20 cellular contexts compared by ENCODE assay signal in genomic region chr11:60977224-60977623, GRCh38. TPM values are rescaled to one million over a fixed set of nuclear protein-coding genes. Genes with fewer than 3 reads are reported as not detected.
DNase-seq lines count a peak whose midpoint lies in the region; ATAC-seq and TF ChIP-seq lines count a peak whose summit lies in the region.
"Had no signal": no experiment of that assay in that cellular context is flagged by ENCODE, and none has a peak within 500 bp of the region (broad histone marks: within the 10 kb centered on the region; RNA-seq: fewer than 3 reads in every experiment).

No MANE protein-coding gene starts in this region.

- DNase-seq in activated naive CD4-positive, alpha-beta T cell (lab: John Stamatoyannopoulos, UW): no peak
- no peak for DNase-seq in T-helper 17 cell
- peak; percentile 20 for DNase-seq in chondrocyte (ENCODE audit: low spot score)
- no peak for DNase-seq in stimulated activated naive CD8-positive, alpha-beta T cell treated with anti-CD3 and anti-CD28 coated beads, Interleukin-15, amount 100 ng/mL, for 72 hours
- DNase-seq in stimulated activated CD4-positive, alpha-beta T cell treated with anti-CD3 and anti-CD28 coated beads, Interleukin-12 subunit alpha, Interleukin-12 subunit beta, amount 100 ng/mL, for 4 hours: no peak
- no peak for DNase-seq in HFFc6
- DNase-seq: activated CD4-positive, alpha-beta T cell treated with anti-CD3 and anti-CD28 coated beads, Interleukin-2, amount 50 U/mL, for 4 hours; activated gamma-delta T cell; EL; H7; head of caudate nucleus; left ventricle myocardium inferior; midbrain; NCI-H1105; NCI-H524; RPMI8226; stimulated activated CD8-positive, alpha-beta memory T cell treated with anti-CD3 and anti-CD28 coated beads, Interleukin-4, amount 100 ng/mL, for 48 hours; testis had no signal

- peaks cover 63% of the 10 kb centered on the region for H3K4me1 Mint-ChIP-seq in activated naive CD4-positive, alpha-beta T cell treated with anti-CD3 and anti-CD28 coated beads, Interleukin-2, amount 50 U/mL, for 24 hours
- peaks cover 46% of the 10 kb centered on the region for H3K4me1 Mint-ChIP-seq in T-helper 17 cell
- no peaks in the 10 kb centered on the region for H3K4me1 Mint-ChIP-seq in chondrocyte (ENCODE audit: low read depth)
- H3K4me1 Mint-ChIP-seq in stimulated activated naive CD8-positive, alpha-beta T cell treated with anti-CD3 and anti-CD28 coated beads, Interleukin-15, amount 100 ng/mL, for 72 hours: peaks cover 83% of the 10 kb centered on the region
- H3K4me1 Mint-ChIP-seq in HFFc6 (ENCODE audit: low read depth): no peaks in the 10 kb centered on the region

- peaks cover 56% of the 10 kb centered on the region for H3K36me3 Mint-ChIP-seq in activated naive CD4-positive, alpha-beta T cell treated with anti-CD3 and anti-CD28 coated beads, Interleukin-2, amount 50 U/mL, for 24 hours
- H3K36me3 Mint-ChIP-seq in T-helper 17 cell (ENCODE audit: low read depth) (peaks cover 12% of the 10 kb centered on the region), chondrocyte (ENCODE audit: low read depth) (no peaks in the 10 kb centered on the region), HFFc6 (ENCODE audit: low read depth) (no peaks in the 10 kb centered on the region)

- TF ChIP-seq CTCF in chondrocyte (IDR thresholded peaks at IDR 0.05) (no peak), HFFc6 (IDR thresholded peaks at IDR 0.05) (no peak)

- no peaks in the 10 kb centered on the region for H3K9me3 Mint-ChIP-seq in activated naive CD4-positive, alpha-beta T cell treated with anti-CD3 and anti-CD28 coated beads, Interleukin-2, amount 50 U/mL, for 24 hours
- H3K9me3 Mint-ChIP-seq in chondrocyte (ENCODE audit: low read depth) (no peaks in the 10 kb centered on the region), HFFc6 (no peaks in the 10 kb centered on the region)
- no peaks in the 10 kb centered on the region for H3K9me3 Mint-ChIP-seq in stimulated activated naive CD8-positive, alpha-beta T cell treated with anti-CD3 and anti-CD28 coated beads, Interleukin-15, amount 100 ng/mL, for 72 hours

- ATAC-seq in T-helper 17 cell: no peak
- ATAC-seq in stimulated activated naive CD8-positive, alpha-beta T cell treated with anti-CD3 and anti-CD28 coated beads, Interleukin-15, amount 100 ng/mL, for 72 hours: no peak

- no peaks in the 10 kb centered on the region for H3K27me3 Mint-ChIP-seq in activated naive CD4-positive, alpha-beta T cell treated with anti-CD3 and anti-CD28 coated beads, Interleukin-2, amount 50 U/mL, for 24 hours
- no peaks in the 10 kb centered on the region for H3K27me3 Mint-ChIP-seq in T-helper 17 cell
- no peaks in the 10 kb centered on the region for H3K27me3 Mint-ChIP-seq in chondrocyte (ENCODE audit: low read depth)
- no peaks in the 10 kb centered on the region for H3K27me3 Mint-ChIP-seq in stimulated activated naive CD8-positive, alpha-beta T cell treated with anti-CD3 and anti-CD28 coated beads, Interleukin-15, amount 100 ng/mL, for 72 hours
- H3K27me3 Mint-ChIP-seq in HFFc6 (ENCODE audit: insufficient read depth): peaks cover 30% of the 10 kb centered on the region

- H3K27ac Mint-ChIP-seq in activated naive CD4-positive, alpha-beta T cell treated with anti-CD3 and anti-CD28 coated beads, Interleukin-2, amount 50 U/mL, for 24 hours: peak overlapping the region; percentile 97
- H3K27ac Mint-ChIP-seq in T-helper 17 cell: peak overlapping the region; percentile 100
- H3K27ac Mint-ChIP-seq in chondrocyte (ENCODE audit: unreplicated experiment): no peak overlapping the region
- H3K27ac Mint-ChIP-seq in stimulated activated naive CD8-positive, alpha-beta T cell treated with anti-CD3 and anti-CD28 coated beads, Interleukin-15, amount 100 ng/mL, for 72 hours: peak overlapping the region; percentile 91 to 99
- H3K27ac Mint-ChIP-seq in HFFc6: no peak overlapping the region

- H3K9me3 ChIP-seq in T-helper 17 cell (ENCODE audit: control insufficient read depth, low read length, poor library complexity, severe bottlenecking): no peaks in the 10 kb centered on the region
- H3K9me3 ChIP-seq: left ventricle myocardium inferior, testis had no signal

- peak overlapping the region; percentile 99 for H3K4me3 Mint-ChIP-seq in activated naive CD4-positive, alpha-beta T cell treated with anti-CD3 and anti-CD28 coated beads, Interleukin-2, amount 50 U/mL, for 24 hours
- H3K4me3 Mint-ChIP-seq in T-helper 17 cell (peak overlapping the region; percentile 80), chondrocyte (ENCODE audit: unreplicated experiment) (no peak overlapping the region), HFFc6 (no peak overlapping the region)
- peak overlapping the region; percentile 84 to 86 for H3K4me3 Mint-ChIP-seq in stimulated activated naive CD8-positive, alpha-beta T cell treated with anti-CD3 and anti-CD28 coated beads, Interleukin-15, amount 100 ng/mL, for 72 hours

RNA-seq across cellular contexts. Expression of gene CD6, which starts 5.7 kb away (rescaled TPM):
- total RNA-seq in T-helper 17 cell (100 to 1,000 TPM; 533 to 568 TPM), chondrocyte (0.33 TPM in 1 of 3 replicates, not detected in the others)
- total RNA-seq in HFFc6 (2021; fragmentation: NEBNext Ultra II Directional; extraction: Animal tissue kit (Norgen Biotek cat#: 25700)): not detected
- total RNA-seq: H7, HT1080 had no signal

RNA-seq across cellular contexts. Expression of gene SLC15A3, which starts 25.2 kb away (rescaled TPM):
- total RNA-seq in T-helper 17 cell: 10 to 100 TPM in 1 of 2 donors, 1 to 10 TPM in 1; 3.5 to 11.2 TPM
- total RNA-seq in chondrocyte: 0.54 to 1.6 TPM (median 0.62 TPM) in 3 replicates
- total RNA-seq in HFFc6 (2021; fragmentation: NEBNext Ultra II Directional; extraction: Animal tissue kit (Norgen Biotek cat#: 25700)): 1 to 10 TPM; 2.7 to 6.6 (median 3.4) TPM

RNA-seq across cellular contexts. Expression of gene TMEM132A, which starts 53.0 kb away (rescaled TPM):
- total RNA-seq in T-helper 17 cell (not detected), chondrocyte (41.3 to 72.0 TPM (median 69.8 TPM) in 3 replicates)
- total RNA-seq in HFFc6 (2021; fragmentation: NEBNext Ultra II Directional; extraction: Animal tissue kit (Norgen Biotek cat#: 25700)): 10 to 100 TPM; 23.8 to 32.2 (median 26.9) TPM

Comparison
In these comparisons a context has a peak if more than half of its experiments do, and no peak if none do; other contexts are left out.
1. H3K27ac Mint-ChIP-seq: peak in activated naive CD4-positive, alpha-beta T cell treated with anti-CD3 and anti-CD28 coated beads, Interleukin-2, amount 50 U/mL, for 24 hours (single experiment), T-helper 17 cell (single experiment) and stimulated activated naive CD8-positive, alpha-beta T cell treated with anti-CD3 and anti-CD28 coated beads, Interleukin-15, amount 100 ng/mL, for 72 hours (2 of 2); none in chondrocyte (single experiment) and HFFc6 (single experiment).
2. H3K4me3 Mint-ChIP-seq: peak in activated naive CD4-positive, alpha-beta T cell treated with anti-CD3 and anti-CD28 coated beads, Interleukin-2, amount 50 U/mL, for 24 hours (single experiment), T-helper 17 cell (single experiment) and stimulated activated naive CD8-positive, alpha-beta T cell treated with anti-CD3 and anti-CD28 coated beads, Interleukin-15, amount 100 ng/mL, for 72 hours (2 of 2); none in chondrocyte (single experiment) and HFFc6 (single experiment).
3. RNA of gene CD6, which starts 5.7 kb away (total RNA-seq): 533 to 568 TPM in T-helper 17 cell; 0.33 TPM in chondrocyte and not detected in HFFc6; every median in the first group is over 100 times any median in the second.
4. RNA of gene TMEM132A, which starts 53.0 kb away (total RNA-seq): 41.3 to 72.0 TPM in chondrocyte and 23.8 to 32.2 TPM in HFFc6; not detected in T-helper 17 cell; every median in the first group is over 10 times any median in the second.